Comparison of ENCODE assay signal across 8 cellular contexts in the genomic region with DNA sequence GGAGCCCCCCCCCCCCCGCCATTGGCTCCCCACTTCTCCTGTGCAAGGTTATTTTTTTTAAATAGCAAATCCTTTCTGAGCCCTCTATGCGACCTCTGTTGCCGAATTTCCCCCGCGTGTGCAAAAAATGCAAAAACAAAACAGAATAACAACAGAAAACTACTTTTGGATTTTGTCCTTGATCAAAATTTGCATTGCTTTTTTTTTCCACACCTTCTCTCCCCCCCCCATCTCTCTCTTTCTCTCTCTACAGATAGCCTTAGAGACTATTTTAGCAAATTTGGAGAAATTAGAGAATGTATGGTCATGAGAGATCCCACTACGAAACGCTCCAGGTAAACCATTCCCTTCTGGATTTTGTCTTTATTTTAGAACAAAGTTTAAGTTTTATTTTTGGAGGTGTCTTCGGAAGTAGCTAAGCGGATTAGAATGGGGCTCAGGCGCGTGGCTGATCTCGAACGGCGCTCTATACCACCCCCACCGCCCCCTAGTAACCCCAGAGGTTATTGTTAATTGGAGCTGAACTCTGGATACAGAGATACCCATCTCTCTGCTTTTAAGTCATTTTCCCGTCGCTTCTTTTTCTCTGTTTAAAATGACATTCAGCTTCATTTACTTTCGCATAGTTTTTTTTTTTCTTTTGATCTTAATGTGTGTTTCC. TPM values are rescaled to one million over a fixed set of nuclear protein-coding genes. Genes with fewer than 3 reads are reported as not detected.
DNase-seq lines count a peak whose midpoint lies in the region; ATAC-seq and TF ChIP-seq lines count a peak whose summit lies in the region.

No MANE protein-coding gene starts in this region.

- peak overlapping the region; percentile 83 for H3K27ac ChIP-seq in CD4-positive, CD25-positive, alpha-beta regulatory T cell (ENCODE audit: insufficient read depth, low read length, poor library complexity, severe bottlenecking)
- H3K27ac ChIP-seq in subcutaneous abdominal adipose tissue (ENCODE audit: low read depth, low read length), result no peak overlapping the region

- ATAC-seq in CD4-positive, CD25-positive, alpha-beta regulatory T cell (ENCODE audit: low read depth in 2 of 2), result no peak
- no peak for ATAC-seq in HG02642 (IDR thresholded peaks at IDR 0.05; ENCODE audit: poor library complexity, unreplicated experiment)

- no peaks in the 10 kb centered on the region for H3K9me3 ChIP-seq in CD4-positive, CD25-positive, alpha-beta regulatory T cell (ENCODE audit: control insufficient read depth in 2 of 2, low read length in 2 of 2)
- H3K9me3 ChIP-seq in subcutaneous abdominal adipose tissue (ENCODE audit: control insufficient read depth in 5 of 5, low read length in 5 of 5), result no peaks in the 10 kb centered on the region

- H3K4me3 ChIP-seq in CD4-positive, CD25-positive, alpha-beta regulatory T cell (ENCODE audit: low read depth, low read length), result peak overlapping the region; percentile 97
- H3K4me3 ChIP-seq in subcutaneous abdominal adipose tissue (ENCODE audit: low read depth in 1 of 5, low read length in 5 of 5), result peak overlapping the region; percentile 65 to 74 (median 69)

- peaks cover 0 to 1% (median 0%) of the 10 kb centered on the region in 7 donors for H3K9me3 Mint-ChIP-seq in CD4-positive, CD25-positive, alpha-beta regulatory T cell
- no peaks in the 10 kb centered on the region for H3K9me3 Mint-ChIP-seq in IgD-negative memory B cell
- no peaks in the 10 kb centered on the region for H3K9me3 Mint-ChIP-seq in activated naive CD4-positive, alpha-beta T cell treated with anti-CD3 and anti-CD28 coated beads, Interleukin-2, amount 50 U/mL, for 24 hours

- POLR2A ChIA-PET in GM10248 (lab: Yijun Ruan, JAX), result interaction anchor here (0.6 to 1.1 kb wide), 5 partner anchors 15 to 249 kb away, joined by 3 to 14 read pairs (median 4); no protein-coding TSS in a partner anchor

- TF ChIP-seq CTCF in GM10248 (IDR thresholded peaks at IDR 0.05; ENCODE audit: control extremely low read depth, extremely low read depth, low read depth, missing control alignments), result no peak

- CTCF ChIA-PET in GM10248 (lab: Yijun Ruan, JAX), result interaction anchor here (0.7 to 3.2 kb wide), 5 partner anchors 10 to 490 kb away, joined by 3 to 28 read pairs (median 3); partner anchors contain the start of gene AKAP1

- H3K9ac ChIP-seq in subcutaneous abdominal adipose tissue (ENCODE audit: low read length in 5 of 5), result peak overlapping the region in 4 of 5 donors; percentile 34 to 68 (median 60)

- peak; percentile 21 to 59 (median 32) for DNase-seq in CD4-positive, CD25-positive, alpha-beta regulatory T cell
- DNase-seq in islet precursor cell (peak; percentile 50), GM10248 (ENCODE audit: extremely low spot score) (no peak)
- DNase-seq in NK-92 treated with Interleukin-12 subunit alpha and Interleukin-12 subunit beta, amount 100 ng/mL, for 24 hours (lab: John Stamatoyannopoulos, UW), result no peak

- no peaks in the 10 kb centered on the region for H3K27me3 ChIP-seq in CD4-positive, CD25-positive, alpha-beta regulatory T cell (ENCODE audit: control insufficient read depth, insufficient read depth, low read length)
- no peaks in the 10 kb centered on the region for H3K27me3 ChIP-seq in subcutaneous abdominal adipose tissue (ENCODE audit: control insufficient read depth in 5 of 5, insufficient read depth in 4 of 5, low read length in 5 of 5)

- H3K27ac Mint-ChIP-seq in CD4-positive, CD25-positive, alpha-beta regulatory T cell, result peak overlapping the region; percentile 91 to 96 (median 93)
- peak overlapping the region; percentile 89 to 98 (median 97) for H3K27ac Mint-ChIP-seq in IgD-negative memory B cell
- H3K27ac Mint-ChIP-seq in activated naive CD4-positive, alpha-beta T cell treated with anti-CD3 and anti-CD28 coated beads, Interleukin-2, amount 50 U/mL, for 24 hours, result peak overlapping the region; percentile 91

- peaks cover 10% of the 10 kb centered on the region for H3K36me3 ChIP-seq in CD4-positive, CD25-positive, alpha-beta regulatory T cell (ENCODE audit: control insufficient read depth, insufficient read depth, low read length)
- H3K36me3 ChIP-seq in subcutaneous abdominal adipose tissue (ENCODE audit: control insufficient read depth in 5 of 5, insufficient read depth in 5 of 5, low read length in 5 of 5), result peaks cover under 1 to 4% (median 3%) of the 10 kb centered on the region in 5 donors

- H3K4me1 Mint-ChIP-seq in CD4-positive, CD25-positive, alpha-beta regulatory T cell, result peaks cover 38 to 58% (median 51%) of the 10 kb centered on the region in 4 donors
- peaks cover 32 to 54% (median 37%) of the 10 kb centered on the region in 3 donors for H3K4me1 Mint-ChIP-seq in IgD-negative memory B cell
- H3K4me1 Mint-ChIP-seq in activated naive CD4-positive, alpha-beta T cell treated with anti-CD3 and anti-CD28 coated beads, Interleukin-2, amount 50 U/mL, for 24 hours, result peaks cover 62% of the 10 kb centered on the region

- peaks cover 51% of the 10 kb centered on the region for H3K4me1 ChIP-seq in CD4-positive, CD25-positive, alpha-beta regulatory T cell (ENCODE audit: control insufficient read depth, insufficient read depth, low read length, poor library complexity, severe bottlenecking)
- H3K4me1 ChIP-seq in subcutaneous abdominal adipose tissue (ENCODE audit: control insufficient read depth in 5 of 5, insufficient read depth in 5 of 5, low read length in 5 of 5), result peaks cover 2 to 26% (median 22%) of the 10 kb centered on the region in 5 donors

- peaks cover 4% of the 10 kb centered on the region for H3K27me3 Mint-ChIP-seq in CD4-positive, CD25-positive, alpha-beta regulatory T cell
- no peaks in the 10 kb centered on the region for H3K27me3 Mint-ChIP-seq in IgD-negative memory B cell
- H3K27me3 Mint-ChIP-seq in activated naive CD4-positive, alpha-beta T cell treated with anti-CD3 and anti-CD28 coated beads, Interleukin-2, amount 50 U/mL, for 24 hours, result no peaks in the 10 kb centered on the region

- peak overlapping the region; percentile 96 to 100 (median 98) for H3K4me3 Mint-ChIP-seq in CD4-positive, CD25-positive, alpha-beta regulatory T cell
- peak overlapping the region; percentile 91 to 98 (median 96) for H3K4me3 Mint-ChIP-seq in IgD-negative memory B cell
- H3K4me3 Mint-ChIP-seq in activated naive CD4-positive, alpha-beta T cell treated with anti-CD3 and anti-CD28 coated beads, Interleukin-2, amount 50 U/mL, for 24 hours, result peak overlapping the region; percentile 90

- peaks cover 18% of the 10 kb centered on the region for H3K36me3 Mint-ChIP-seq in CD4-positive, CD25-positive, alpha-beta regulatory T cell
- H3K36me3 Mint-ChIP-seq in IgD-negative memory B cell, result peaks cover 5% of the 10 kb centered on the region
- H3K36me3 Mint-ChIP-seq in activated naive CD4-positive, alpha-beta T cell treated with anti-CD3 and anti-CD28 coated beads, Interleukin-2, amount 50 U/mL, for 24 hours, result peaks cover 8% of the 10 kb centered on the region

RNA-seq across cellular contexts. Expression of gene MSI2, which starts 1.0 kb away (rescaled TPM):
- total RNA-seq in CD4-positive, CD25-positive, alpha-beta regulatory T cell, result 177 TPM
- 1 to 10 TPM; 3.2 to 6.5 (median 3.3) TPM for polyA plus RNA-seq in CD4-positive, CD25-positive, alpha-beta regulatory T cell
- 3.8 TPM for polyA plus RNA-seq in IgD-negative memory B cell

Comparison
In these comparisons a context has a peak if more than half of its experiments do, and no peak if none do; other contexts are left out.
1. DNase-seq: peak in CD4-positive, CD25-positive, alpha-beta regulatory T cell (3 of 3) and islet precursor cell (single experiment); none in GM10248 (single experiment) and NK-92 treated with Interleukin-12 subunit alpha and Interleukin-12 subunit beta, amount 100 ng/mL, for 24 hours (single experiment).
2. Peak in every context shown above with its lines, with median percentiles within 50 percentile points of each other: H3K27ac Mint-ChIP-seq and H3K4me3 Mint-ChIP-seq.